ENCODE assay signal across 13 cellular contexts in genomic region chr3:134348524-134348923, GRCh38. TPM values are rescaled to one million over a fixed set of nuclear protein-coding genes. Genes with fewer than 3 reads are reported as not detected.
A peak's percentile ranks its signal among the peaks of the same experiment; 100 is the strongest.
DNase-seq lines count a peak whose midpoint lies in the region; ATAC-seq, FAIRE-seq and TF ChIP-seq lines count a peak whose summit lies in the region.
"Had no signal": no experiment of that assay in that cellular context is flagged by ENCODE, and none has a peak within 500 bp of the region (broad histone marks: within the 10 kb centered on the region; RNA-seq: fewer than 3 reads in every experiment).

No MANE protein-coding gene starts in this region.

- H3K4me3 ChIP-seq in cardiac fibroblast (replicated peaks in 1 of 2; ENCODE audit: low read depth in 2 of 2, low read length in 2 of 2) (no peak overlapping the region), kidney (ENCODE audit: low read length in 2 of 2) (no peak overlapping the region), thyroid gland (replicated peaks in 1 of 3) (no peak overlapping the region)
- H3K4me3 ChIP-seq: tibial nerve had no signal

- no peaks in the 10 kb centered on the region for H3K9me3 Mint-ChIP-seq in T-helper 2 cell treated with Interferon-gamma antibody and Interleukin-4, amounts not matched to agents 5 μg/mL and 100 μg/mL, for 36 hours
- H3K9me3 Mint-ChIP-seq: natural killer cell had no signal

- intact Hi-C loops in kidney (cut with DNase I), result no loop called here
- intact Hi-C loops in thyroid gland (cut with DNase I), result no loop called here

- no peak for TF ChIP-seq POLR2A in thyroid gland (IDR thresholded peaks at IDR 0.05)

- H3K4me1 ChIP-seq in kidney (ENCODE audit: control insufficient read depth in 1 of 2, insufficient read depth in 1 of 2, low read depth in 1 of 2, low read length in 2 of 2) (peaks cover 29 to 40% of the 10 kb centered on the region in 2 donors), thyroid gland (peaks cover 6 to 26% of the 10 kb centered on the region in 2 donors)

- H3K36me3 ChIP-seq in kidney (ENCODE audit: control insufficient read depth in 1 of 2, insufficient read depth in 2 of 2, low read length in 2 of 2), result no peaks in the 10 kb centered on the region
- no peaks in the 10 kb centered on the region for H3K36me3 ChIP-seq in thyroid gland

- DNase-seq in LHCN-M2 (ENCODE audit: low read depth) (peak; percentile 64), cardiac fibroblast (ENCODE audit: low read depth in 2 of 2) (peak; percentile 36 to 80), kidney (no peak), thyroid gland (peak; percentile 78 to 84), globus pallidus (ENCODE audit: low spot score) (no peak), cerebellum (ENCODE audit: low spot score) (no peak)
- no peak for DNase-seq in T-helper 2 cell treated with Interferon-gamma antibody and Interleukin-4, amounts not matched to agents 5 μg/mL and 100 μg/mL, for 36 hours (ENCODE audit: low spot score)
- DNase-seq: natural killer cell, NCI-H1105, NCI-H526, SHP77 treated with DMSO at 0.1 percent for 48 hours had no signal

- ATAC-seq in HG02642 (IDR thresholded peaks at IDR 0.05; ENCODE audit: poor library complexity, unreplicated experiment), result no peak
- ATAC-seq: natural killer cell had no signal

- H3K36me3 Mint-ChIP-seq in T-helper 2 cell treated with Interferon-gamma antibody and Interleukin-4, amounts not matched to agents 5 μg/mL and 100 μg/mL, for 36 hours (ENCODE audit: low read depth), result no peaks in the 10 kb centered on the region

- H3K4me1 Mint-ChIP-seq in T-helper 2 cell treated with Interferon-gamma antibody and Interleukin-4, amounts not matched to agents 5 μg/mL and 100 μg/mL, for 36 hours (ENCODE audit: low read depth), result no peaks in the 10 kb centered on the region
- H3K4me1 Mint-ChIP-seq: natural killer cell had no signal

- H3K27ac Mint-ChIP-seq in T-helper 2 cell treated with Interferon-gamma antibody and Interleukin-4, amounts not matched to agents 5 μg/mL and 100 μg/mL, for 36 hours, result no peak overlapping the region
- H3K27ac Mint-ChIP-seq: natural killer cell had no signal

- TF ChIP-seq CTCF in cardiac fibroblast (IDR thresholded peaks at IDR 0.05; ENCODE audit: low read depth, low read length), result no peak
- no peak for TF ChIP-seq CTCF in kidney (IDR thresholded peaks at IDR 0.05; ENCODE audit: borderline replicate concordance, extremely low read depth, insufficient read depth)
- no peak for TF ChIP-seq CTCF in thyroid gland (IDR thresholded peaks at IDR 0.05)

- H3K27me3 ChIP-seq in thyroid gland, result no peaks in the 10 kb centered on the region
- H3K27me3 ChIP-seq: tibial nerve had no signal

- H3K9me3 ChIP-seq in kidney (ENCODE audit: control insufficient read depth in 1 of 2, low read length in 2 of 2), result peaks cover 0 to 7% of the 10 kb centered on the region in 2 donors
- no peaks in the 10 kb centered on the region for H3K9me3 ChIP-seq in thyroid gland

- no peak overlapping the region for H3K4me3 Mint-ChIP-seq in T-helper 2 cell treated with Interferon-gamma antibody and Interleukin-4, amounts not matched to agents 5 μg/mL and 100 μg/mL, for 36 hours
- H3K4me3 Mint-ChIP-seq: natural killer cell had no signal

- no peak for FAIRE-seq in kidney (lab: Jason Lieb, UNC)

- H3K9ac ChIP-seq in kidney (ENCODE audit: low read length in 2 of 2), result no peak overlapping the region

- peaks cover 6% of the 10 kb centered on the region for H3K27me3 Mint-ChIP-seq in T-helper 2 cell treated with Interferon-gamma antibody and Interleukin-4, amounts not matched to agents 5 μg/mL and 100 μg/mL, for 36 hours (ENCODE audit: low read depth)

- H3K27ac ChIP-seq in kidney (ENCODE audit: low read depth in 2 of 2, low read length in 2 of 2) (peak overlapping the region; percentile 45 to 76), thyroid gland (no peak overlapping the region)

- 51 to 57% methylated on average over 4 of the region's 4 CpGs for WGBS in thyroid gland, 2 donors

RNA-seq across cellular contexts. Expression of gene AMOTL2, which starts 25.7 kb away (rescaled TPM):
- total RNA-seq in LHCN-M2 (2014; rRNA removed), result 72.0 and 82.3 TPM in 2 replicates
- 79.6 TPM for polyA plus RNA-seq in LHCN-M2 (2012)
- total RNA-seq in kidney, result 83.5 TPM
- 19.5 TPM for polyA plus RNA-seq in kidney (ENCODE audit: insufficient read depth, low read depth, low replicate concordance)
- total RNA-seq in thyroid gland, result 100 to 1,000 TPM in 3 of 4 donors, 10 to 100 TPM in 1; 76.0 to 149 (median 117) TPM
- total RNA-seq in cerebellum, result 49.3 TPM
- total RNA-seq: natural killer cell had no signal

Comparison
In these comparisons a context has a peak if more than half of its experiments do, and no peak if none do; other contexts are left out.
1. DNase-seq: peak in LHCN-M2 (single experiment), cardiac fibroblast (2 of 2) and thyroid gland (2 of 2); none in kidney (single experiment), globus pallidus (single experiment), T-helper 2 cell treated with Interferon-gamma antibody and Interleukin-4, amounts not matched to agents 5 μg/mL and 100 μg/mL, for 36 hours (single experiment) and cerebellum (single experiment).
2. H3K27ac ChIP-seq: peak in kidney (2 of 2); none in thyroid gland (0 of 3).